6 cellular contexts compared by ENCODE assay signal in genomic region chr4:675036-675804, GRCh38. TPM values are rescaled to one million over a fixed set of nuclear protein-coding genes. Genes with fewer than 3 reads are reported as not detected.
DNase-seq lines count a peak whose midpoint lies in the region; ATAC-seq lines count a peak whose summit lies in the region.

No MANE protein-coding gene starts in this region.

- peak; percentile 36 for DNase-seq in activated CD4-positive, alpha-beta T cell treated with anti-CD3 and anti-CD28 coated beads for 48 hours
- no peak for DNase-seq in activated CD4-positive, alpha-beta T cell treated with anti-CD3 and anti-CD28 coated beads, Interleukin-2, amount 50 U/mL, for 4 hours

- no peak overlapping the region for H3K27ac ChIP-seq in mesodermal cell (ENCODE audit: low read depth, low read length, severe bottlenecking)

- 84 to 86% methylated on average over 23 of the region's 23 CpGs for WGBS in mesodermal cell (ENCODE audit: insufficient coverage in 2 of 2), 2 experiments

- H3K4me1 ChIP-seq in mesodermal cell (ENCODE audit: control insufficient read depth, insufficient read depth, low read length, poor library complexity, severe bottlenecking), result peaks cover 10% of the 10 kb centered on the region

- peak overlapping the region; percentile 68 for H3K27ac Mint-ChIP-seq in activated naive CD8-positive, alpha-beta T cell

- no peaks in the 10 kb centered on the region for H3K9me3 ChIP-seq in mesodermal cell (ENCODE audit: control insufficient read depth, low read length)

- no peaks in the 10 kb centered on the region for H3K27me3 Mint-ChIP-seq in activated naive CD8-positive, alpha-beta T cell

- H3K36me3 ChIP-seq in mesodermal cell (ENCODE audit: control insufficient read depth, insufficient read depth, low read length), result peaks cover 18% of the 10 kb centered on the region

- ATAC-seq in GM19463 (IDR thresholded peaks at IDR 0.05; ENCODE audit: unreplicated experiment) (no peak), GM21825 (IDR thresholded peaks at IDR 0.05; ENCODE audit: unreplicated experiment) (no peak)

- peak overlapping the region; percentile 90 for H3K4me3 ChIP-seq in mesodermal cell (ENCODE audit: extremely low read depth, insufficient read depth, low read length, poor library complexity, severe bottlenecking)

- peaks cover 6% of the 10 kb centered on the region for H3K36me3 Mint-ChIP-seq in activated naive CD8-positive, alpha-beta T cell

- H3K9me3 Mint-ChIP-seq in activated naive CD8-positive, alpha-beta T cell (ENCODE audit: low read depth), result no peaks in the 10 kb centered on the region

- peak overlapping the region; percentile 86 for H3K4me3 Mint-ChIP-seq in activated naive CD8-positive, alpha-beta T cell

- H3K4me1 Mint-ChIP-seq in activated naive CD8-positive, alpha-beta T cell (ENCODE audit: low read depth), result peaks cover 6% of the 10 kb centered on the region

RNA-seq across cellular contexts. Expression of gene MYL5, which starts 0.9 kb away (rescaled TPM):
- 7.4 TPM for polyA plus RNA-seq in mesodermal cell (2013, experiment 1 of 2)
- 7.5 TPM for polyA plus RNA-seq in mesodermal cell (2013, experiment 2 of 2)

RNA-seq across cellular contexts. Expression of gene ATP5ME, which starts 1.1 kb away (rescaled TPM):
- polyA plus RNA-seq in mesodermal cell (2013, experiment 1 of 2), result 302 TPM
- 291 TPM for polyA plus RNA-seq in mesodermal cell (2013, experiment 2 of 2)

RNA-seq across cellular contexts. Expression of gene SLC49A3, which starts 13.7 kb away (rescaled TPM):
- 2.2 TPM for polyA plus RNA-seq in mesodermal cell (2013, experiment 1 of 2)
- 1.6 TPM for polyA plus RNA-seq in mesodermal cell (2013, experiment 2 of 2)

RNA-seq across cellular contexts. Expression of gene PCGF3, which starts 30.4 kb away (rescaled TPM):
- polyA plus RNA-seq in mesodermal cell (2013, experiment 1 of 2), result 56.3 TPM
- polyA plus RNA-seq in mesodermal cell (2013, experiment 2 of 2), result 51.8 TPM

RNA-seq across cellular contexts. Expression of gene PDE6B, which starts 49.8 kb away (rescaled TPM):
- polyA plus RNA-seq in mesodermal cell (2013, experiment 1 of 2), result 3.8 TPM
- polyA plus RNA-seq in mesodermal cell (2013, experiment 2 of 2), result 2.0 TPM
